In the genomic region with DNA sequence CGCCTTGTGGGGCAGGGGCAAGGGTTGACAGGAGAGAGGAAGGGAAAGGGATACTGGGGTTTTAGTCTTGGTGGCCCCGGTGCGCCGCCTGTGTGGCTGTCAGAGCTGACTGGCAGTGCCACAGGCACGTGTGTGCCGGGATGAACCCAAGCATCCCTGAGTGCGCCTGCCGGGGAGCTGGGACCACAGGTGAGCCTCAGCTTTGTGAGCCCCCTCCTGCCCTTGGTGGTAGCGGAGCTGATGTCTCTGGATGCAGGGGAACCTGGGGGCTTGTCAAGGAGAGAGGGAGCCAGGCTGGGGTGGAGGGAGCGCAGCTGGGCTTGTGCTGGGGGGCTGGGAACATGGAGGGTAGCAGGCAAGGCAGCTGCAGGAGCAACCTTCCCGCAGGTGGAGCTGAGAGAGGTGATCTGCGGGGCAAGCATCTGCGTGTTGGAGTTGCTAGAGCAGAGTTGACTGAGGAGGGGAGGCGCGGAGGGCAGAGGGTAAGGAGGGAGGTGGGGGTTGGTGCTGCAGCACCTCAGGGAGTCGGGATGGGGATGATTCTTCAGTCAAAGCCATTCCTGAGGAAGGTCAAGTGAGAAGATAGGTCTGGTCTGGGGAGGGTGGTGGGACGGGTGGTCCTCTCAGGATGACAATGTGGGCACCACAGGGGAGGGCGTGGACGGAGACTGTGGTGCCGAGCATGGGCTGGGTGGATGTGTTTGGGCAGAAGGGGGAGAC, we compare ENCODE assay signal across 15 cellular contexts. TPM values are rescaled to one million over a fixed set of nuclear protein-coding genes. Genes with fewer than 3 reads are reported as not detected.
DNase-seq lines count a peak whose midpoint lies in the region; ATAC-seq, FAIRE-seq and TF ChIP-seq lines count a peak whose summit lies in the region.
"Had no signal": no experiment of that assay in that cellular context is flagged by ENCODE, and none has a peak within 500 bp of the region (broad histone marks: within the 10 kb centered on the region; RNA-seq: fewer than 3 reads in every experiment).

No MANE protein-coding gene starts in this region.

- no peaks in the 10 kb centered on the region for H3K9me3 Mint-ChIP-seq in activated naive CD4-positive, alpha-beta T cell treated with anti-CD3 and anti-CD28 coated beads for 36 hours
- no peaks in the 10 kb centered on the region for H3K9me3 Mint-ChIP-seq in endothelial cell (ENCODE audit: unreplicated experiment)
- H3K9me3 Mint-ChIP-seq: activated CD4-positive, alpha-beta memory T cell treated with anti-CD3 and anti-CD28 coated beads for 36 hours; naive B cell; stimulated activated memory B cell treated with anti-CD40 and anti-IgM and Interleukin-4, amounts not matched to agents 10 μg/mL and 1 μg/mL and 100 μg/mL, for 72 hours had no signal

- CTCF ChIA-PET in activated naive CD4-positive, alpha-beta T cell treated with anti-CD3 and anti-CD28 coated beads for 36 hours (lab: Charles Lee): interaction anchor here (1.5 kb wide), 1 partner anchor 19 kb away, joined by 4 read pairs; no protein-coding TSS in a partner anchor

- ATAC-seq in mucosa of descending colon: no peak
- no peak for ATAC-seq in upper lobe of left lung (ENCODE audit: low FRiP score in 2 of 2)
- ATAC-seq: stimulated activated memory B cell treated with anti-CD40 and anti-IgM and Interleukin-4, amounts not matched to agents 10 μg/mL and 1 μg/mL and 100 μg/mL, for 72 hours; T-helper 17 cell had no signal

- H3K4me3 ChIP-seq in mucosa of descending colon (no peak overlapping the region), upper lobe of left lung (no peak overlapping the region)

- H3K27me3 ChIP-seq in upper lobe of left lung: no peaks in the 10 kb centered on the region

- intact Hi-C loops in activated naive CD4-positive, alpha-beta T cell treated with anti-CD3 and anti-CD28 coated beads for 36 hours (cut with micrococcal nuclease): no loop called here
- intact Hi-C loops in mucosa of descending colon (cut with DNase I, micrococcal nuclease): no loop called here

- TF ChIP-seq EP300 in upper lobe of left lung (IDR thresholded peaks at IDR 0.05): no peak

- H3K4me1 Mint-ChIP-seq in activated naive CD4-positive, alpha-beta T cell treated with anti-CD3 and anti-CD28 coated beads for 36 hours (ENCODE audit: low read depth): no peaks in the 10 kb centered on the region
- H3K4me1 Mint-ChIP-seq in endothelial cell (ENCODE audit: unreplicated experiment): no peaks in the 10 kb centered on the region

- no peaks in the 10 kb centered on the region for H3K9me3 ChIP-seq in mucosa of descending colon
- H3K9me3 ChIP-seq in upper lobe of left lung: no peaks in the 10 kb centered on the region

- DNase-seq in activated naive CD4-positive, alpha-beta T cell treated with anti-CD3 and anti-CD28 coated beads, Interleukin-2, amount 50 U/mL, for 16 hours: peak; percentile 5
- no peak for DNase-seq in activated naive CD4-positive, alpha-beta T cell treated with anti-CD3 and anti-CD28 coated beads for 36 hours
- DNase-seq in endothelial cell (ENCODE audit: low spot score): no peak
- peak in 2 of 3 donors; percentile 20 to 42 for DNase-seq in mucosa of descending colon
- DNase-seq in upper lobe of left lung: peak; percentile 18 to 74
- no peak for DNase-seq in NCI-H2029 (lab: John Stamatoyannopoulos, UW)
- DNase-seq in NCI-H524 (lab: John Stamatoyannopoulos, UW): no peak
- no peak for DNase-seq in RCC 7860 (ENCODE audit: low spot score)
- DNase-seq: naive B cell, NCI-H187 had no signal

- H3K4me1 ChIP-seq in mucosa of descending colon (ENCODE audit: low read depth) (no peaks in the 10 kb centered on the region), upper lobe of left lung (no peaks in the 10 kb centered on the region)

- peaks cover 9% of the 10 kb centered on the region for H3K36me3 Mint-ChIP-seq in activated naive CD4-positive, alpha-beta T cell treated with anti-CD3 and anti-CD28 coated beads for 36 hours (ENCODE audit: low read depth)
- H3K36me3 Mint-ChIP-seq in endothelial cell (ENCODE audit: low read depth, unreplicated experiment): peaks cover 18% of the 10 kb centered on the region

- 96% methylated on average over 11 to 19 of the region's 20 CpGs for WGBS in upper lobe of left lung, 2 donors

- no peak overlapping the region for H3K4me3 Mint-ChIP-seq in activated naive CD4-positive, alpha-beta T cell treated with anti-CD3 and anti-CD28 coated beads for 36 hours
- peak overlapping the region; percentile 68 for H3K4me3 Mint-ChIP-seq in endothelial cell (ENCODE audit: unreplicated experiment)
- H3K4me3 Mint-ChIP-seq: activated CD4-positive, alpha-beta memory T cell treated with anti-CD3 and anti-CD28 coated beads for 36 hours; naive B cell; stimulated activated memory B cell treated with anti-CD40 and anti-IgM and Interleukin-4, amounts not matched to agents 10 μg/mL and 1 μg/mL and 100 μg/mL, for 72 hours; T-helper 17 cell had no signal

- TF ChIP-seq CTCF in endothelial cell (IDR thresholded peaks at IDR 0.05; ENCODE audit: unreplicated experiment) (no peak), mucosa of descending colon (IDR thresholded peaks at IDR 0.05) (no peak), upper lobe of left lung (IDR thresholded peaks at IDR 0.05) (no peak)

- TF ChIP-seq POLR2A in upper lobe of left lung (IDR thresholded peaks at IDR 0.05): no peak

- H3K27me3 Mint-ChIP-seq in activated naive CD4-positive, alpha-beta T cell treated with anti-CD3 and anti-CD28 coated beads for 36 hours (ENCODE audit: low read depth): no peaks in the 10 kb centered on the region
- peaks cover 8% of the 10 kb centered on the region for H3K27me3 Mint-ChIP-seq in endothelial cell (ENCODE audit: unreplicated experiment)
- H3K27me3 Mint-ChIP-seq: activated CD4-positive, alpha-beta memory T cell treated with anti-CD3 and anti-CD28 coated beads for 36 hours; naive B cell; stimulated activated memory B cell treated with anti-CD40 and anti-IgM and Interleukin-4, amounts not matched to agents 10 μg/mL and 1 μg/mL and 100 μg/mL, for 72 hours; T-helper 17 cell had no signal

- no peak overlapping the region for H3K27ac Mint-ChIP-seq in activated naive CD4-positive, alpha-beta T cell treated with anti-CD3 and anti-CD28 coated beads for 36 hours
- no peak overlapping the region for H3K27ac Mint-ChIP-seq in endothelial cell (ENCODE audit: unreplicated experiment)
- H3K27ac Mint-ChIP-seq: activated CD4-positive, alpha-beta memory T cell treated with anti-CD3 and anti-CD28 coated beads for 36 hours; stimulated activated memory B cell treated with anti-CD40 and anti-IgM and Interleukin-4, amounts not matched to agents 10 μg/mL and 1 μg/mL and 100 μg/mL, for 72 hours had no signal

- no peak overlapping the region for H3K27ac ChIP-seq in upper lobe of left lung

- FAIRE-seq in RCC 7860 (lab: Jason Lieb, UNC): no peak
- FAIRE-seq: G401.6, keratinocyte had no signal

- H3K36me3 ChIP-seq in mucosa of descending colon (ENCODE audit: low read depth) (peaks cover 26% of the 10 kb centered on the region), upper lobe of left lung (peaks cover 22 to 99% (median 84%) of the 10 kb centered on the region in 4 donors)

RNA-seq across cellular contexts. Expression of a gene that starts 28.1 kb away (rescaled TPM):
- total RNA-seq in activated naive CD4-positive, alpha-beta T cell treated with anti-CD3 and anti-CD28 coated beads for 36 hours: 10 to 100 TPM; 19.6 to 20.0 TPM
- 57.9 TPM for total RNA-seq in endothelial cell (ENCODE audit: unreplicated experiment)
- total RNA-seq in mucosa of descending colon: 100 to 1,000 TPM; 247 to 252 (median 247) TPM
- 100 to 1,000 TPM in 3 of 6 donors, 10 to 100 TPM in 3; 59.4 to 128 (median 98.4) TPM for total RNA-seq in upper lobe of left lung

Comparison
In these comparisons a context has a peak if more than half of its experiments do, and no peak if none do; other contexts are left out.
1. DNase-seq: peak in activated naive CD4-positive, alpha-beta T cell treated with anti-CD3 and anti-CD28 coated beads, Interleukin-2, amount 50 U/mL, for 16 hours (single experiment), mucosa of descending colon (2 of 3) and upper lobe of left lung (2 of 2); none in activated naive CD4-positive, alpha-beta T cell treated with anti-CD3 and anti-CD28 coated beads for 36 hours (single experiment), endothelial cell (single experiment), NCI-H2029 (single experiment), NCI-H524 (0 of 2) and RCC 7860 (single experiment).